ENCODE assay signal across 16 cellular contexts in genomic region chr17:71163121-71163812, GRCh38.
DNase-seq lines count a peak whose midpoint lies in the region; ATAC-seq and TF ChIP-seq lines count a peak whose summit lies in the region.
"Had no signal": no experiment of that assay in that cellular context is flagged by ENCODE, and none has a peak within 500 bp of the region (broad histone marks: within the 10 kb centered on the region; RNA-seq: fewer than 3 reads in every experiment).

No MANE protein-coding gene starts in this region.

- H3K4me3 Mint-ChIP-seq in CD4-positive, alpha-beta memory T cell: no peak overlapping the region

- H3K27ac Mint-ChIP-seq in CD4-positive, alpha-beta memory T cell: no peak overlapping the region

- no peak overlapping the region for H3K4me2 ChIP-seq in parathyroid adenoma (ENCODE audit: low read length)

- TF ChIP-seq CTCF in HEK293 (tag by site-specific recombination; IDR thresholded peaks at IDR 0.05): no peak
- no peak for TF ChIP-seq CTCF in VCaP (conservative IDR thresholded peaks at IDR 0.05)
- TF ChIP-seq CTCF in parathyroid adenoma (IDR thresholded peaks at IDR 0.05): no peak
- no peak for TF ChIP-seq CTCF in suprapubic skin (IDR thresholded peaks at IDR 0.05)

- H3K9me3 Mint-ChIP-seq in CD4-positive, alpha-beta memory T cell: peaks cover 0 to 3% (median 0%) of the 10 kb centered on the region in 8 donors

- intact Hi-C loops in CD4-positive, alpha-beta memory T cell (cut with micrococcal nuclease): no loop called here

- TF ChIP-seq EP300 in suprapubic skin (IDR thresholded peaks at IDR 0.05): no peak

- CTCF ChIA-PET in HEK293 (lab: Yijun Ruan, JAX): interaction anchor here (1.1 to 1.2 kb wide), 2 partner anchors 10 to 43 kb away, joined by 3 to 9 read pairs; no protein-coding TSS in a partner anchor
- CTCF ChIA-PET in CD4-positive, alpha-beta memory T cell (lab: Charles Lee; ENCODE audit: partially characterized antibody): no interaction called here

- H3K27ac ChIP-seq in HEK293 (ENCODE audit: extremely low read depth, low read depth, low read length) (peak overlapping the region; percentile 78), VCaP (peak overlapping the region; percentile 67), parathyroid adenoma (no peak overlapping the region), suprapubic skin (no peak overlapping the region)
- no peak overlapping the region for H3K27ac ChIP-seq in CD4-positive, alpha-beta memory T cell (ENCODE audit: low read depth, low read length)
- H3K27ac ChIP-seq: C4-2B, psoas muscle, SJSA1, thoracic aorta had no signal

- no peak overlapping the region for H3K9ac ChIP-seq in parathyroid adenoma

- H3K9me3 ChIP-seq in HEK293 (ENCODE audit: control insufficient read depth, insufficient read depth, low read depth, low read length) (no peaks in the 10 kb centered on the region), parathyroid adenoma (ENCODE audit: control insufficient read depth, low read length) (no peaks in the 10 kb centered on the region), suprapubic skin (no peaks in the 10 kb centered on the region)
- H3K9me3 ChIP-seq in CD4-positive, alpha-beta memory T cell (ENCODE audit: control insufficient read depth in 1 of 2, low read length in 2 of 2): no peaks in the 10 kb centered on the region
- H3K9me3 ChIP-seq: psoas muscle, SJSA1, thoracic aorta had no signal

- no peak for ATAC-seq in GM21367 (IDR thresholded peaks at IDR 0.05; ENCODE audit: unreplicated experiment)
- ATAC-seq: psoas muscle had no signal

- H3K27me3 Mint-ChIP-seq in CD4-positive, alpha-beta memory T cell: peaks cover 0 to 2% of the 10 kb centered on the region in 2 donors

- 79% methylated on average over 6 of the region's 6 CpGs for WGBS in suprapubic skin

- POLR2A ChIA-PET in HEK293 (lab: Yijun Ruan, JAX): interaction anchor here (0.6 to 0.7 kb wide), 2 partner anchors 44 to 373 kb away, joined by 5 read pairs; no protein-coding TSS in a partner anchor
- POLR2A ChIA-PET in CD4-positive, alpha-beta memory T cell (lab: Charles Lee; ENCODE audit: partially characterized antibody): no interaction called here

- H3K4me1 Mint-ChIP-seq in CD4-positive, alpha-beta memory T cell: no peaks in the 10 kb centered on the region

- no peaks in the 10 kb centered on the region for H3K27me3 ChIP-seq in parathyroid adenoma (ENCODE audit: control insufficient read depth, insufficient read depth, low read length)
- no peaks in the 10 kb centered on the region for H3K27me3 ChIP-seq in CD4-positive, alpha-beta memory T cell (ENCODE audit: insufficient read depth, low read length)
- peaks cover 6% of the 10 kb centered on the region for H3K27me3 ChIP-seq in suprapubic skin
- H3K27me3 ChIP-seq: SJSA1 had no signal

- peak overlapping the region; percentile 59 for H2AFZ ChIP-seq in parathyroid adenoma

- H3K4me1 ChIP-seq in HEK293 (ENCODE audit: control insufficient read depth, insufficient read depth, low read length): peaks cover 24% of the 10 kb centered on the region
- no peaks in the 10 kb centered on the region for H3K4me1 ChIP-seq in parathyroid adenoma
- no peaks in the 10 kb centered on the region for H3K4me1 ChIP-seq in CD4-positive, alpha-beta memory T cell (ENCODE audit: insufficient read depth, low read length)
- H3K4me1 ChIP-seq in suprapubic skin: no peaks in the 10 kb centered on the region
- H3K4me1 ChIP-seq: psoas muscle, SJSA1 had no signal

- H3K36me3 Mint-ChIP-seq in CD4-positive, alpha-beta memory T cell: no peaks in the 10 kb centered on the region

- no peak for TF ChIP-seq POLR2A in suprapubic skin (IDR thresholded peaks at IDR 0.05)

- DNase-seq in NCI-H2081 treated with DMSO at 0.1 percent for 48 hours (lab: John Stamatoyannopoulos, UW): peak; percentile 100
- DNase-seq in GF-D8 (lab: John Stamatoyannopoulos, UW): no peak
- no peak for DNase-seq in CD4-positive, alpha-beta memory T cell
- no peak for DNase-seq in suprapubic skin (ENCODE audit: low spot score in 2 of 2)
- DNase-seq: activated CD4-positive, alpha-beta T cell treated with anti-CD3 and anti-CD28 coated beads for 48 hours; activated naive CD4-positive, alpha-beta T cell treated with Interleukin-2 at 50 U/mL for 16 hours; cortex of kidney; foreskin fibroblast; psoas muscle had no signal

- H3K79me2 ChIP-seq in parathyroid adenoma: no peaks in the 10 kb centered on the region

- H3K4me3 ChIP-seq in HEK293 (ENCODE audit: low read depth, low read length): no peak overlapping the region
- H3K4me3 ChIP-seq in parathyroid adenoma (ENCODE audit: low read depth, low read length): no peak overlapping the region
- no peak overlapping the region for H3K4me3 ChIP-seq in CD4-positive, alpha-beta memory T cell (ENCODE audit: low read length in 2 of 2)
- no peak overlapping the region for H3K4me3 ChIP-seq in suprapubic skin
- H3K4me3 ChIP-seq: psoas muscle, SJSA1, thoracic aorta had no signal

- no peaks in the 10 kb centered on the region for H3K36me3 ChIP-seq in HEK293 (ENCODE audit: control insufficient read depth in 2 of 2, insufficient read depth in 1 of 2, low read length in 2 of 2)
- H3K36me3 ChIP-seq in parathyroid adenoma (ENCODE audit: control insufficient read depth, insufficient read depth, low read length): no peaks in the 10 kb centered on the region
- no peaks in the 10 kb centered on the region for H3K36me3 ChIP-seq in CD4-positive, alpha-beta memory T cell (ENCODE audit: insufficient read depth, low read length)
- H3K36me3 ChIP-seq in suprapubic skin: no peaks in the 10 kb centered on the region
- H3K36me3 ChIP-seq: SJSA1, thoracic aorta had no signal

TF ChIP-seq in HEK293, 187 proteins besides CTCF, POLR2A, EP300 and RAD21 (continues in another document):
- no peak for TF ChIP-seq AEBP2 (tag by site-specific recombination; IDR thresholded peaks at IDR 0.05; ENCODE audit: borderline replicate concordance)
- TF ChIP-seq ZNF837 (tag by site-specific recombination; IDR thresholded peaks at IDR 0.05): no peak
- TF ChIP-seq ZNF155 (tag by site-specific recombination; IDR thresholded peaks at IDR 0.05): no peak
- no peak for TF ChIP-seq ZBTB17 (tag by site-specific recombination; IDR thresholded peaks at IDR 0.05)
- no peak for TF ChIP-seq ELK4 (IDR thresholded peaks at IDR 0.05; ENCODE audit: borderline replicate concordance, low read depth, low read length)
- TF ChIP-seq ZNF596 (tag by site-specific recombination; IDR thresholded peaks at IDR 0.05): no peak
- TF ChIP-seq PATZ1 (tag by site-specific recombination; IDR thresholded peaks at IDR 0.05): no peak
- TF ChIP-seq ZNF184 (tag by site-specific recombination; IDR thresholded peaks at IDR 0.05): no peak
- TF ChIP-seq ZNF302 (tag by site-specific recombination; IDR thresholded peaks at IDR 0.05; ENCODE audit: low read depth): no peak
- TF ChIP-seq ZNF791 (tag by site-specific recombination; IDR thresholded peaks at IDR 0.05): no peak
- no peak for TF ChIP-seq ZNF623 (tag by site-specific recombination; IDR thresholded peaks at IDR 0.05)
- TF ChIP-seq ZNF449 (tag by site-specific recombination; IDR thresholded peaks at IDR 0.05): 0 out of 2 replicates have a peak, but pooled peaks have one; percentile 28

Comparison
In these comparisons a context has a peak if more than half of its experiments do, and no peak if none do; other contexts are left out.
1. H3K27ac ChIP-seq: peak in HEK293 (single experiment) and VCaP (single experiment); none in parathyroid adenoma (single experiment), CD4-positive, alpha-beta memory T cell (single experiment) and suprapubic skin (single experiment).